12 cellular contexts compared by ENCODE assay signal in genomic region chr22:42929838-42930155, GRCh38.
A peak's percentile ranks its signal among the peaks of the same experiment; 100 is the strongest.
DNase-seq lines count a peak whose midpoint lies in the region; ATAC-seq and TF ChIP-seq lines count a peak whose summit lies in the region.
"Had no signal": no experiment of that assay in that cellular context is flagged by ENCODE, and none has a peak within 500 bp of the region (broad histone marks: within the 10 kb centered on the region; RNA-seq: fewer than 3 reads in every experiment).

No MANE protein-coding gene starts in this region.

- no peak overlapping the region for H3K4me2 ChIP-seq in parathyroid adenoma (ENCODE audit: low read length)

- H3K4me3 ChIP-seq in parathyroid adenoma (ENCODE audit: low read depth, low read length) (no peak overlapping the region), upper lobe of left lung (no peak overlapping the region)

- H3K36me3 ChIP-seq in parathyroid adenoma (ENCODE audit: control insufficient read depth, insufficient read depth, low read length), result no peaks in the 10 kb centered on the region
- H3K36me3 ChIP-seq in upper lobe of left lung, result no peaks in the 10 kb centered on the region

- no peak overlapping the region for H3K9ac ChIP-seq in parathyroid adenoma

- no peak for TF ChIP-seq CTCF in parathyroid adenoma (IDR thresholded peaks at IDR 0.05)
- TF ChIP-seq CTCF in upper lobe of left lung (IDR thresholded peaks at IDR 0.05), result no peak

- peak overlapping the region; percentile 1 for H3K27ac Mint-ChIP-seq in activated naive CD8-positive, alpha-beta T cell treated with anti-CD3 and anti-CD28 coated beads for 36 hours
- H3K27ac Mint-ChIP-seq in activated naive CD8-positive, alpha-beta T cell treated with anti-CD3 and anti-CD28 coated beads, Interleukin-2, amount 50 U/mL, for 24 hours, result no peak overlapping the region

- 57 to 60% methylated on average over 6 of the region's 6 CpGs for WGBS in upper lobe of left lung, 2 donors

- H3K27ac ChIP-seq in parathyroid adenoma (peak overlapping the region; percentile 47), upper lobe of left lung (peak overlapping the region; percentile 51 to 89 (median 88))

- peaks cover 74% of the 10 kb centered on the region for H3K4me1 Mint-ChIP-seq in activated naive CD8-positive, alpha-beta T cell treated with anti-CD3 and anti-CD28 coated beads for 36 hours
- peaks cover 76% of the 10 kb centered on the region for H3K4me1 Mint-ChIP-seq in activated naive CD8-positive, alpha-beta T cell treated with anti-CD3 and anti-CD28 coated beads, Interleukin-2, amount 50 U/mL, for 24 hours

- H3K4me3 Mint-ChIP-seq in activated naive CD8-positive, alpha-beta T cell treated with anti-CD3 and anti-CD28 coated beads for 36 hours, result no peak overlapping the region
- H3K4me3 Mint-ChIP-seq in activated naive CD8-positive, alpha-beta T cell treated with anti-CD3 and anti-CD28 coated beads, Interleukin-2, amount 50 U/mL, for 24 hours, result no peak overlapping the region
- H3K4me3 Mint-ChIP-seq: stimulated activated naive CD8-positive, alpha-beta T cell treated with anti-CD3 and anti-CD28 coated beads, Interleukin-15, Interleukin-2, amounts not matched to agents 100 ng/mL and 50 ng/mL, for 24 hours had no signal

- no peak for ATAC-seq in activated naive CD8-positive, alpha-beta T cell treated with anti-CD3 and anti-CD28 coated beads, Interleukin-2, amount 50 U/mL, for 24 hours
- ATAC-seq in upper lobe of left lung (ENCODE audit: low FRiP score in 2 of 2) (no peak), HG03139 (IDR thresholded peaks at IDR 0.05; ENCODE audit: unreplicated experiment) (no peak), GM21529 (IDR thresholded peaks at IDR 0.05; ENCODE audit: unreplicated experiment) (no peak)

- H3K9me3 ChIP-seq in parathyroid adenoma (ENCODE audit: control insufficient read depth, low read length), result no peaks in the 10 kb centered on the region
- H3K9me3 ChIP-seq in upper lobe of left lung, result no peaks in the 10 kb centered on the region

- no peak for DNase-seq in activated naive CD8-positive, alpha-beta T cell treated with anti-CD3 and anti-CD28 coated beads for 36 hours
- DNase-seq in activated naive CD8-positive, alpha-beta T cell treated with anti-CD3 and anti-CD28 coated beads, Interleukin-2, amount 50 U/mL, for 24 hours, result no peak
- peak; percentile 38 for DNase-seq in foreskin melanocyte
- no peak for DNase-seq in upper lobe of left lung
- no peak for DNase-seq in cerebellar nuclear complex (lab: John Stamatoyannopoulos, UW)
- DNase-seq: activated CD8-positive, alpha-beta memory T cell treated with anti-CD3 and anti-CD28 coated beads, Interleukin-2, amount 50 U/mL, for 4 hours; DMS79 treated with DMSO at 0.1 percent for 48 hours; NCI-H226 had no signal

- H3K79me2 ChIP-seq in parathyroid adenoma, result peaks cover 6% of the 10 kb centered on the region

- peaks cover 2% of the 10 kb centered on the region for H3K36me3 Mint-ChIP-seq in activated naive CD8-positive, alpha-beta T cell treated with anti-CD3 and anti-CD28 coated beads for 36 hours
- H3K36me3 Mint-ChIP-seq in activated naive CD8-positive, alpha-beta T cell treated with anti-CD3 and anti-CD28 coated beads, Interleukin-2, amount 50 U/mL, for 24 hours (ENCODE audit: low read depth), result peaks cover 4% of the 10 kb centered on the region

- no peaks in the 10 kb centered on the region for H3K9me3 Mint-ChIP-seq in activated naive CD8-positive, alpha-beta T cell treated with anti-CD3 and anti-CD28 coated beads for 36 hours
- H3K9me3 Mint-ChIP-seq in activated naive CD8-positive, alpha-beta T cell treated with anti-CD3 and anti-CD28 coated beads, Interleukin-2, amount 50 U/mL, for 24 hours, result no peaks in the 10 kb centered on the region
- H3K9me3 Mint-ChIP-seq: stimulated activated naive CD8-positive, alpha-beta T cell treated with anti-CD3 and anti-CD28 coated beads, Interleukin-15, Interleukin-2, amounts not matched to agents 100 ng/mL and 50 ng/mL, for 24 hours had no signal

- H3K27me3 ChIP-seq in parathyroid adenoma (ENCODE audit: control insufficient read depth, insufficient read depth, low read length) (no peaks in the 10 kb centered on the region), upper lobe of left lung (no peaks in the 10 kb centered on the region)

- H2AFZ ChIP-seq in parathyroid adenoma, result no peak overlapping the region

- no peaks in the 10 kb centered on the region for H3K27me3 Mint-ChIP-seq in activated naive CD8-positive, alpha-beta T cell treated with anti-CD3 and anti-CD28 coated beads for 36 hours
- H3K27me3 Mint-ChIP-seq in activated naive CD8-positive, alpha-beta T cell treated with anti-CD3 and anti-CD28 coated beads, Interleukin-2, amount 50 U/mL, for 24 hours, result no peaks in the 10 kb centered on the region
- H3K27me3 Mint-ChIP-seq: stimulated activated naive CD8-positive, alpha-beta T cell treated with anti-CD3 and anti-CD28 coated beads, Interleukin-15, Interleukin-2, amounts not matched to agents 100 ng/mL and 50 ng/mL, for 24 hours had no signal

- H3K4me1 ChIP-seq in parathyroid adenoma, result peaks cover 3% of the 10 kb centered on the region
- peaks cover 77 to 86% (median 81%) of the 10 kb centered on the region in 4 donors for H3K4me1 ChIP-seq in upper lobe of left lung

- TF ChIP-seq POLR2A in upper lobe of left lung (IDR thresholded peaks at IDR 0.05), result no peak

- TF ChIP-seq EP300 in upper lobe of left lung (IDR thresholded peaks at IDR 0.05), result no peak
